10 cellular contexts compared by ENCODE assay signal in the genomic region with DNA sequence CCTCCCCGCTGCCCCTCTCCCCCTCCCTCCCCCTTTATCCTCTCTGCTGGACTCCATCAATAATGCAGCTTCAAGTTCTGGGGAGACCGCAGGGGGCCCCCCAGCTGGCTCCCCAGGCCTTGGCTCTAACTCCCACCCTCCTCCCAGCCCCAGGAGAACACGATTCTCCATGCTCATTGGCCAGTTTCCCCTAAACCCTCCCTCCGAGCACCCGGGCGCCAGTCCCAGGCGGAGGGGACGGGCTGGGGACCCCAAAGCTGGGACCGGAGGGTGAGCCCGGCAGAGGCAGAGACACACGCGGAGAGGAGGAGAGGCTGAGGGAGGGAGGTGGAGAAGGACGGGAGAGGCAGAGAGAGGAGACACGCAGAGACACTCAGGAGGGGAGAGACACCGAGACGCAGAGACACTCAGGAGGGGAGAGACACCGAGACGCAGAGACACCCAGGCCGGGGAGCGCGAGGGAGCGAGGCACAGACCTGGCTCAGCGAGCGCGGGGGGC. TPM values are rescaled to one million over a fixed set of nuclear protein-coding genes. Genes with fewer than 3 reads are reported as not detected.
A peak's percentile ranks its signal among the peaks of the same experiment; 100 is the strongest.
DNase-seq lines count a peak whose midpoint lies in the region; ATAC-seq, FAIRE-seq and TF ChIP-seq lines count a peak whose summit lies in the region.
"Had no signal": no experiment of that assay in that cellular context is flagged by ENCODE, and none has a peak within 500 bp of the region (broad histone marks: within the 10 kb centered on the region; RNA-seq: fewer than 3 reads in every experiment).

A gene (plus strand): TSS at position 282 of the 499 bp plus-strand sequence. CDS start 441 bp downstream, outside the sequence.

- TF ChIP-seq POLR2A in testis (IDR thresholded peaks at IDR 0.05) (no peak), H54 (IDR thresholded peaks at IDR 0.05; ENCODE audit: low read depth, low read length) (no peak)

- H3K4me3 Mint-ChIP-seq in activated T-cell treated with anti-CD3 and anti-CD28 coated beads, Interleukin-2, amount 50 U/mL, for 4 hours = peak within 1 kb of the TSS; percentile 16
- peak within 1 kb of the TSS; percentile 43 for H3K4me3 Mint-ChIP-seq in central memory CD8-positive, alpha-beta T cell

- FAIRE-seq in H54 (lab: Jason Lieb, UNC) = no peak

- peak within 1 kb of the TSS; percentile 16 to 61 for H3K4me3 ChIP-seq in testis

- peaks cover 34% of the 10 kb centered on the region for H3K27me3 Mint-ChIP-seq in activated T-cell treated with anti-CD3 and anti-CD28 coated beads, Interleukin-2, amount 50 U/mL, for 4 hours (ENCODE audit: low read depth)
- H3K27me3 Mint-ChIP-seq in central memory CD8-positive, alpha-beta T cell = peaks cover 55% of the 10 kb centered on the region

- DNase-seq in activated T-cell treated with anti-CD3 and anti-CD28 coated beads, Interleukin-2, amount 50 U/mL, for 4 hours = no peak
- no peak for DNase-seq in activated T-cell treated with anti-CD3 and anti-CD28 coated beads, Interleukin-2, amount 50 U/mL, for 48 hours
- no peak for DNase-seq in central memory CD8-positive, alpha-beta T cell (ENCODE audit: low spot score in 2 of 2)
- no peak for DNase-seq in mesenteric fat pad (ENCODE audit: low spot score)
- DNase-seq in testis = no peak
- no peak for DNase-seq in SHP77 treated with DMSO at 0.1 percent for 48 hours (lab: John Stamatoyannopoulos, UW)
- no peak for DNase-seq in H54 (ENCODE audit: insufficient read length, low spot score)
- DNase-seq in GM13977 (ENCODE audit: low spot score) = no peak
- DNase-seq: foreskin keratinocyte had no signal

- 0% methylated on average over 15 to 25 of the region's 25 CpGs for WGBS in testis, 2 donors

- no peaks in the 10 kb centered on the region for H3K36me3 ChIP-seq in testis (ENCODE audit: low read depth, missing control alignments)

- no peak within 1 kb of the TSS for H3K27ac ChIP-seq in testis
- H3K27ac ChIP-seq: foreskin keratinocyte had no signal

- ATAC-seq in activated T-cell treated with anti-CD3 and anti-CD28 coated beads, Interleukin-2, amount 50 U/mL, for 4 hours = no peak
- no peak for ATAC-seq in central memory CD8-positive, alpha-beta T cell (replicated peaks; ENCODE audit: extremely low read depth, poor library complexity, severe bottlenecking)
- ATAC-seq: foreskin keratinocyte had no signal

- intact Hi-C loops in testis (cut with DNase I; ENCODE audit: low total_unique reads) = loop anchor here (5.0 kb wide), 1 partner anchor 121 kb away; no protein-coding TSS in a partner anchor

- H3K27ac Mint-ChIP-seq in central memory CD8-positive, alpha-beta T cell (ENCODE audit: low read depth) = no peak within 1 kb of the TSS

- no peaks in the 10 kb centered on the region for H3K9me3 ChIP-seq in testis

- peaks cover 25% of the 10 kb centered on the region for H3K4me1 ChIP-seq in testis

- no peaks in the 10 kb centered on the region for H3K9me3 Mint-ChIP-seq in activated T-cell treated with anti-CD3 and anti-CD28 coated beads, Interleukin-2, amount 50 U/mL, for 4 hours
- H3K9me3 Mint-ChIP-seq in central memory CD8-positive, alpha-beta T cell = no peaks in the 10 kb centered on the region

- H3K36me3 Mint-ChIP-seq in activated T-cell treated with anti-CD3 and anti-CD28 coated beads, Interleukin-2, amount 50 U/mL, for 4 hours (ENCODE audit: insufficient read depth) = no peaks in the 10 kb centered on the region
- H3K36me3 Mint-ChIP-seq in central memory CD8-positive, alpha-beta T cell (ENCODE audit: insufficient read depth) = peaks cover 4% of the 10 kb centered on the region

- TF ChIP-seq CTCF in testis (IDR thresholded peaks at IDR 0.05) (no peak), GM13977 (IDR thresholded peaks at IDR 0.05; ENCODE audit: extremely low read depth, insufficient read depth, missing control alignments) (no peak)

- H3K27me3 ChIP-seq in testis = no peaks in the 10 kb centered on the region

- in situ Hi-C loops in GM13977 (cut with MboI; ENCODE audit: low pct_unique_long_range_greater_than_20kb, low sequenced_read_pairs, unreplicated experiment) = loop anchor here (10.0 kb wide), 1 partner anchor 128 kb away; no protein-coding TSS in a partner anchor

- peaks cover 24% of the 10 kb centered on the region for H3K4me1 Mint-ChIP-seq in activated T-cell treated with anti-CD3 and anti-CD28 coated beads, Interleukin-2, amount 50 U/mL, for 4 hours (ENCODE audit: low read depth)
- peaks cover 33% of the 10 kb centered on the region for H3K4me1 Mint-ChIP-seq in central memory CD8-positive, alpha-beta T cell

RNA-seq across cellular contexts. Expression of the gene that starts here (rescaled TPM):
- total RNA-seq in activated T-cell treated with anti-CD3 and anti-CD28 coated beads, Interleukin-2, amount 50 U/mL, for 4 hours = under 1 TPM in 1 of 3 donors, not detected in 2; 0.18 TPM
- total RNA-seq in mesenteric fat pad (33.1 TPM), testis (10 to 100 TPM; 22.4 to 24.3 TPM)
- polyA plus RNA-seq in testis (ENCODE audit: insufficient read depth, low read depth, low replicate concordance) = 63.1 TPM
- total RNA-seq: LHCN-M2 had no signal

Comparison
In these comparisons a context has a peak if more than half of its experiments do, and no peak if none do; other contexts are left out.
1. RNA of the gene that starts here (total RNA-seq): 33.1 TPM in mesenteric fat pad (single experiment) and 22.4 to 24.3 TPM in testis; 0.18 TPM in activated T-cell treated with anti-CD3 and anti-CD28 coated beads, Interleukin-2, amount 50 U/mL, for 4 hours; every median in the first group is over 10 times any median in the second.